Comparison of ENCODE assay signal across 10 cellular contexts in the genomic region with DNA sequence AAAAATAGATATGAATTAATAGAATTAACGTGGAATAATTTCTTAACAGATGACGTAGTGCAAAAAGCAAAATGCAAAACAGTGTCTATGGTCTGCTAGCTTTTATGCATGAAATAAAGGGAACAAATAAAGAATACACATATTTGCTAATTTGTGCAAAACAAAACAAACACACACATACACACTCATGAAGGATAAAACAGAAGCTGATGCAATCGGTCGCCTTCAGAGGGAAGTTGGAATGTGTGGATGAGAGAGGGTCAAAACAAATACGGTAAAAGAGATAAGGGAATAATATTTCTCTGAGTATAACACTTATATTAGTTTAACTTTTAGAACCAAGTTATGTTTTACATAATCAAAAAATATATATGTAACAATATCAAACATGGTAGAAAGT.
"Had no signal": no experiment of that assay in that cellular context is flagged by ENCODE, and none has a peak within 500 bp of the region (broad histone marks: within the 10 kb centered on the region; RNA-seq: fewer than 3 reads in every experiment).

No MANE protein-coding gene starts in this region.

- ATAC-seq: HCT116 had no signal

- H3K9me3 ChIP-seq: HAP-1 had no signal

- H3K27ac Mint-ChIP-seq: H9, HFFc6 had no signal

- H3K4me1 ChIP-seq: HAP-1 had no signal

- H2AFZ ChIP-seq: GM23248 had no signal

- H3K27ac ChIP-seq: GM23248 had no signal

- H3K4me3 Mint-ChIP-seq: H9, HFFc6 had no signal

- DNase-seq: GM23248, GOT3, H7, H9, HCEC 1CT, HFFc6 had no signal

- H3K4me3 ChIP-seq: GM23248, HAP-1 had no signal

- H3K36me3 ChIP-seq: HAP-1 had no signal

- H3K4me1 Mint-ChIP-seq: H9 had no signal

- FAIRE-seq: H1, H54 had no signal

- H3K9ac ChIP-seq: GM23248 had no signal
